ENCODE assay signal across 8 cellular contexts in the genomic region with DNA sequence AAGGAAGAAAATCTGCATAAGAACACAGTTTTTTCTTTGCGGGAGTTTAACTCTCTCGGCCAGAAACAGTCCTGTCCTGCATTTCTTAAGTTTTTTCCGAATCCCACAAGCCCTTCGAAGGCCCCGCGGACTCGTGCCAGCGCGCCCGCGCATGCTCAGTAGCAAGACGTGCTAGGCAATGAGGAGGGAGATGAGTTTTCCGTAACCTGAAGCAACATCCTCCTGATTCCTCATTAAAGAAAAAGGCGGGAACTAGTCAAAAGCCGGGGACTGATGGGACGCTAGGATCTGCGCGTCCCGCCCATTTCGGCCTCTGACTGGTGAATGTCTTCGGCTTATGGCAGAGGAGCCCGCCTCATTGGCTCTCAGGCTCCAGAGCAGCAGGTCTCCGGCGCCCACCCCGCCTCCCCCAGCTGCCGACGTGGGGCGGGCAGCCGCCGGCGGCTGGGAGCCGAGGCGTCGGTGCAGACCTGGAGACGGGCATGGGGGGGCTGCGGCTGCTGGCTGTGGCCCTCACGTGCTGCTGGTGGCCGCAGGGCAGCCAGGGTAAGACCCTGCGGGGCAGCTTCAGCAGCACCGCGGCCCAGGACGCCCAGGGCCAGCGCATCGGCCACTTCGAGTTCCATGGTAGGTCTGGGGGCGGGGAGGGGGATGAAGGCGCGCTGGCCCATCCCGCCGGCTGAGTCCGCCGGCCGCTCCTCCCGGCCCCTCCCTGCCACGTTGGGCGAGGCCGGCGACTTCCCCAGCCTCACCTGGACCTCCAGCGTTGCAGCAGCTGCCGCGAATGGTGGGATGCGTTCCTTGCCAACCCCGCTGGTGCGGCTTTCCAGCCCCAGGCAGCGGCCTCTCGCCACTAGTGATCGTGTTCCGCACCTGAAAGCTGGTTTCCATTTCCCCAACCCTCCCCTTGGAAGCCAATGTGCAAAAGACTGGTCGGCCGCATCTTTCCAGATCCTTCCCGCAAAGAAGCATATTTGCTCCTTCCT. TPM values are rescaled to one million over a fixed set of nuclear protein-coding genes. Genes with fewer than 3 reads are reported as not detected.
A peak's percentile ranks its signal among the peaks of the same experiment; 100 is the strongest.
DNase-seq lines count a peak whose midpoint lies in the region; ATAC-seq and TF ChIP-seq lines count a peak whose summit lies in the region.

A gene (plus strand): TSS at position 412 of the 986 bp plus-strand sequence. CDS start 71 bp downstream, at position 483.

- DNase-seq in DMS53 (lab: John Stamatoyannopoulos, UW): peak; percentile 95
- DNase-seq in PC-9: peak; percentile 92 to 99
- peak; percentile 87 for DNase-seq in activated T-cell treated with anti-CD3 and anti-CD28 coated beads, Interleukin-2, amount 50 U/mL, for 4 hours
- peak; percentile 67 to 84 for DNase-seq in stimulated activated CD8-positive, alpha-beta memory T cell treated with anti-CD3 and anti-CD28 coated beads, Interleukin-4, amount 100 ng/mL, for 4 hours (ENCODE audit: low read depth in 2 of 2, low spot score in 1 of 2)

- H3K36me3 ChIP-seq in PC-9 (ENCODE audit: low read depth) (peaks cover 4% of the 10 kb centered on the region; the same call in 1 of the 2 replicates), esophagus (ENCODE audit: control insufficient read depth in 2 of 2, insufficient read depth in 2 of 2, low read length in 1 of 2) (peaks cover 0 to under 1% of the 10 kb centered on the region in 2 donors), mucosa of rectum (ENCODE audit: control insufficient read depth in 2 of 2, insufficient read depth in 2 of 2, low read length in 2 of 2) (peaks cover 2 to 7% of the 10 kb centered on the region in 2 donors)

- no peak for TF ChIP-seq RAD21 in Ishikawa (IDR thresholded peaks at IDR 0.05; ENCODE audit: low read depth)

- peaks cover 14% of the 10 kb centered on the region for H3K79me2 ChIP-seq in PC-9 (ENCODE audit: low read depth)

- intact Hi-C loops in PC-9 (cut with micrococcal nuclease; ENCODE audit: unreplicated experiment): loop anchor here (1.0 kb wide), 1 partner anchor 52 kb away; no protein-coding TSS in a partner anchor

- H3K27me3 ChIP-seq in PC-9 (ENCODE audit: insufficient read depth, low read depth) (no peaks in the 10 kb centered on the region), esophagus (ENCODE audit: control insufficient read depth in 1 of 2, insufficient read depth in 2 of 2, low read length in 2 of 2) (no peaks in the 10 kb centered on the region), mucosa of rectum (ENCODE audit: control insufficient read depth in 2 of 2, insufficient read depth in 2 of 2, low read length in 2 of 2) (no peaks in the 10 kb centered on the region)

- no peaks in the 10 kb centered on the region for H3K9me3 Mint-ChIP-seq in activated T-cell treated with anti-CD3 and anti-CD28 coated beads, Interleukin-2, amount 50 U/mL, for 4 hours

- TF ChIP-seq EP300 in Ishikawa (IDR thresholded peaks at IDR 0.05; ENCODE audit: borderline replicate concordance): no peak

- H4K20me1 ChIP-seq in PC-9 (ENCODE audit: insufficient read depth): no peaks in the 10 kb centered on the region

- no peak for TF ChIP-seq CTCF in PC-9 (conservative IDR thresholded peaks at IDR 0.05)

- peak within 1 kb of the TSS; percentile 97 for H2AFZ ChIP-seq in PC-9

- H3K4me1 ChIP-seq in PC-9 (replicated peaks; ENCODE audit: insufficient read depth): peaks cover 11% of the 10 kb centered on the region
- no peaks in the 10 kb centered on the region for H3K4me1 ChIP-seq in esophagus (ENCODE audit: control insufficient read depth in 2 of 2, insufficient read depth in 2 of 2, low read length in 1 of 2)
- H3K4me1 ChIP-seq in mucosa of rectum (ENCODE audit: control insufficient read depth in 2 of 2, insufficient read depth in 2 of 2, low read length in 2 of 2): peaks cover 0 to 6% of the 10 kb centered on the region in 2 donors

- H3K4me3 ChIP-seq in PC-9: peak within 1 kb of the TSS; percentile 96
- peak within 1 kb of the TSS; percentile 88 to 89 for H3K4me3 ChIP-seq in esophagus (ENCODE audit: low read depth in 1 of 2, low read length in 2 of 2)
- peak within 1 kb of the TSS; percentile 70 to 79 for H3K4me3 ChIP-seq in mucosa of rectum (ENCODE audit: low read length in 2 of 2)

- CTCF ChIA-PET in PC-9 (lab: Charles Lee): interaction anchor here (0.7 kb wide), 2 partner anchors 52 to 454 kb away, joined by 5 to 7 read pairs; no protein-coding TSS in a partner anchor

- peaks cover 12% of the 10 kb centered on the region for H3F3A ChIP-seq in PC-9 (ENCODE audit: insufficient read depth, low read depth)

- peak; percentile 99 for ATAC-seq in GM21619 (IDR thresholded peaks at IDR 0.05; ENCODE audit: unreplicated experiment)
- ATAC-seq in activated T-cell treated with anti-CD3 and anti-CD28 coated beads, Interleukin-2, amount 50 U/mL, for 4 hours: peak; percentile 100

- peaks cover 20% of the 10 kb centered on the region for H3K4me1 Mint-ChIP-seq in activated T-cell treated with anti-CD3 and anti-CD28 coated beads, Interleukin-2, amount 50 U/mL, for 4 hours (ENCODE audit: low read depth)

- H3K9me3 ChIP-seq in PC-9 (ENCODE audit: insufficient read depth, low read depth) (no peaks in the 10 kb centered on the region), esophagus (ENCODE audit: control insufficient read depth in 2 of 2, insufficient read depth in 1 of 2, low read depth in 1 of 2, low read length in 1 of 2) (no peaks in the 10 kb centered on the region), mucosa of rectum (ENCODE audit: control insufficient read depth in 2 of 2, low read length in 2 of 2) (no peaks in the 10 kb centered on the region)

- POLR2A ChIA-PET in PC-9 (lab: Charles Lee; ENCODE audit: unreplicated experiment): no interaction called here

- peak within 1 kb of the TSS; percentile 64 to 80 for H3K9ac ChIP-seq in mucosa of rectum (ENCODE audit: low read depth in 1 of 2, low read length in 2 of 2)

- WGBS in esophagus, 2 donors: 0 to 1% methylated on average over 68 to 71 of the region's 71 CpGs

- TSS peak; percentile 35 for BruUV-seq in PC-9 (replicated peaks; lab: Mats Ljungman, UMichigan)

- no peak within 1 kb of the TSS for H3K27ac ChIP-seq in PC-9
- H3K27ac ChIP-seq in esophagus (ENCODE audit: low read depth in 2 of 2, low read length in 1 of 2): peak within 1 kb of the TSS; percentile 78 to 91
- H3K27ac ChIP-seq in mucosa of rectum (ENCODE audit: low read depth in 2 of 2, low read length in 2 of 2): peak within 1 kb of the TSS; percentile 83 to 87

- peaks cover 5% of the 10 kb centered on the region for H3K36me3 Mint-ChIP-seq in activated T-cell treated with anti-CD3 and anti-CD28 coated beads, Interleukin-2, amount 50 U/mL, for 4 hours (ENCODE audit: insufficient read depth)

- peak within 1 kb of the TSS; percentile 87 for H3K4me3 Mint-ChIP-seq in activated T-cell treated with anti-CD3 and anti-CD28 coated beads, Interleukin-2, amount 50 U/mL, for 4 hours

- peak within 1 kb of the TSS; percentile 94 for H3K4me2 ChIP-seq in PC-9

- H3K27me3 Mint-ChIP-seq in activated T-cell treated with anti-CD3 and anti-CD28 coated beads, Interleukin-2, amount 50 U/mL, for 4 hours (ENCODE audit: low read depth): no peaks in the 10 kb centered on the region

- H3K9me2 ChIP-seq in PC-9 (ENCODE audit: insufficient read depth): no peaks in the 10 kb centered on the region

TF ChIP-seq in Ishikawa, 13 proteins besides CTCF, POLR2A, EP300 and RAD21:
- TF ChIP-seq, protein P1, sequence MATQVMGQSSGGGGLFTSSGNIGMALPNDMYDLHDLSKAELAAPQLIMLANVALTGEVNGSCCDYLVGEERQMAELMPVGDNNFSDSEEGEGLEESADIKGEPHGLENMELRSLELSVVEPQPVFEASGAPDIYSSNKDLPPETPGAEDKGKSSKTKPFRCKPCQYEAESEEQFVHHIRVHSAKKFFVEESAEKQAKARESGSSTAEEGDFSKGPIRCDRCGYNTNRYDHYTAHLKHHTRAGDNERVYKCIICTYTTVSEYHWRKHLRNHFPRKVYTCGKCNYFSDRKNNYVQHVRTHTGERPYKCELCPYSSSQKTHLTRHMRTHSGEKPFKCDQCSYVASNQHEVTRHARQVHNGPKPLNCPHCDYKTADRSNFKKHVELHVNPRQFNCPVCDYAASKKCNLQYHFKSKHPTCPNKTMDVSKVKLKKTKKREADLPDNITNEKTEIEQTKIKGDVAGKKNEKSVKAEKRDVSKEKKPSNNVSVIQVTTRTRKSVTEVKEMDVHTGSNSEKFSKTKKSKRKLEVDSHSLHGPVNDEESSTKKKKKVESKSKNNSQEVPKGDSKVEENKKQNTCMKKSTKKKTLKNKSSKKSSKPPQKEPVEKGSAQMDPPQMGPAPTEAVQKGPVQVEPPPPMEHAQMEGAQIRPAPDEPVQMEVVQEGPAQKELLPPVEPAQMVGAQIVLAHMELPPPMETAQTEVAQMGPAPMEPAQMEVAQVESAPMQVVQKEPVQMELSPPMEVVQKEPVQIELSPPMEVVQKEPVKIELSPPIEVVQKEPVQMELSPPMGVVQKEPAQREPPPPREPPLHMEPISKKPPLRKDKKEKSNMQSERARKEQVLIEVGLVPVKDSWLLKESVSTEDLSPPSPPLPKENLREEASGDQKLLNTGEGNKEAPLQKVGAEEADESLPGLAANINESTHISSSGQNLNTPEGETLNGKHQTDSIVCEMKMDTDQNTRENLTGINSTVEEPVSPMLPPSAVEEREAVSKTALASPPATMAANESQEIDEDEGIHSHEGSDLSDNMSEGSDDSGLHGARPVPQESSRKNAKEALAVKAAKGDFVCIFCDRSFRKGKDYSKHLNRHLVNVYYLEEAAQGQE (IDR thresholded peaks at IDR 0.05; ENCODE audit: low read depth): no peak
- peak; percentile 64 for TF ChIP-seq TAF1 (IDR thresholded peaks at IDR 0.05; ENCODE audit: low read depth)
- TF ChIP-seq ZBTB7A (IDR thresholded peaks at IDR 0.05; ENCODE audit: low read depth): peak; percentile 33; the same call in 1 of the 2 replicates
- 0 out of 2 replicates have a peak, but pooled peaks have one; percentile 24 for TF ChIP-seq NFIC (IDR thresholded peaks at IDR 0.05)
- TF ChIP-seq, protein P2, sequence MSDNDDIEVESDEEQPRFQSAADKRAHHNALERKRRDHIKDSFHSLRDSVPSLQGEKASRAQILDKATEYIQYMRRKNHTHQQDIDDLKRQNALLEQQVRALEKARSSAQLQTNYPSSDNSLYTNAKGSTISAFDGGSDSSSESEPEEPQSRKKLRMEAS (IDR thresholded peaks at IDR 0.05): peak; percentile 99
- no peak for TF ChIP-seq FOXM1 (IDR thresholded peaks at IDR 0.05; ENCODE audit: borderline replicate concordance, low read depth)
- peak; percentile 42; the same call in 1 of the 2 replicates for TF ChIP-seq CEBPB (IDR thresholded peaks at IDR 0.05)
- TF ChIP-seq, protein P3, sequence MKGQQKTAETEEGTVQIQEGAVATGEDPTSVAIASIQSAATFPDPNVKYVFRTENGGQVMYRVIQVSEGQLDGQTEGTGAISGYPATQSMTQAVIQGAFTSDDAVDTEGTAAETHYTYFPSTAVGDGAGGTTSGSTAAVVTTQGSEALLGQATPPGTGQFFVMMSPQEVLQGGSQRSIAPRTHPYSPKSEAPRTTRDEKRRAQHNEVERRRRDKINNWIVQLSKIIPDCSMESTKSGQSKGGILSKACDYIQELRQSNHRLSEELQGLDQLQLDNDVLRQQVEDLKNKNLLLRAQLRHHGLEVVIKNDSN (IDR thresholded peaks at IDR 0.05): peak; percentile 58; the same call in 1 of the 2 replicates
TF ChIP-seq in Ishikawa: peak in this region for 6.

RNA-seq across cellular contexts. Expression of the gene that starts here (rescaled TPM):
- 2.6 and 4.0 TPM in 2 replicates for total RNA-seq in PC-9 (2021)
- 1 to 10 TPM; 6.0 to 8.3 (median 7.0) TPM for total RNA-seq in activated T-cell treated with anti-CD3 and anti-CD28 coated beads, Interleukin-2, amount 50 U/mL, for 4 hours
- polyA plus RNA-seq in esophagus: 1 to 10 TPM; 1.1 to 1.2 TPM
